Comparison of ENCODE assay signal across 9 cellular contexts in genomic region chr20:49045440-49046086, GRCh38. TPM values are rescaled to one million over a fixed set of nuclear protein-coding genes. Genes with fewer than 3 reads are reported as not detected.
DNase-seq lines count a peak whose midpoint lies in the region; ATAC-seq and TF ChIP-seq lines count a peak whose summit lies in the region.
"Had no signal": no experiment of that assay in that cellular context is flagged by ENCODE, and none has a peak within 500 bp of the region (broad histone marks: within the 10 kb centered on the region; RNA-seq: fewer than 3 reads in every experiment).

No MANE protein-coding gene starts in this region.

- H3K36me3 ChIP-seq in right lobe of liver (no peaks in the 10 kb centered on the region), stomach smooth muscle (ENCODE audit: control insufficient read depth in 2 of 2, insufficient read depth in 2 of 2, low read length in 2 of 2) (no peaks in the 10 kb centered on the region)

- peak overlapping the region; percentile 81 to 94 for H3K9ac ChIP-seq in stomach smooth muscle (ENCODE audit: low read length in 2 of 2)

- H3K27me3 ChIP-seq in right lobe of liver (no peaks in the 10 kb centered on the region), stomach smooth muscle (ENCODE audit: control insufficient read depth in 1 of 2, insufficient read depth in 2 of 2, low read length in 2 of 2) (no peaks in the 10 kb centered on the region)

- intact Hi-C loops in right lobe of liver (cut with DNase I): no loop called here

- H3K4me1 ChIP-seq in right lobe of liver (peaks cover 0 to 10% (median 0%) of the 10 kb centered on the region in 4 donors), stomach smooth muscle (ENCODE audit: control insufficient read depth, insufficient read depth, low read length) (peaks cover 13% of the 10 kb centered on the region)

- peak; percentile 7 for DNase-seq in activated T-cell treated with anti-CD3 and anti-CD28 coated beads for 4 hours
- no peak for DNase-seq in activated T-cell treated with anti-CD3 and anti-CD28 coated beads, Interleukin-2, amount 50 U/mL, for 1 hour
- peak; percentile 38 for DNase-seq in NOMO-1 treated with dmso at 0.1 percent for 144 hours (lab: John Stamatoyannopoulos, UW; ENCODE audit: unreplicated experiment)
- peak; percentile 7 to 9 for DNase-seq in cardiac fibroblast (ENCODE audit: low read depth in 2 of 2)
- DNase-seq in right lobe of liver: peak; percentile 48 to 66 (median 62)
- no peak for DNase-seq in islet precursor cell
- DNase-seq in cortex of kidney (lab: John Stamatoyannopoulos, UW): no peak

- 28% methylated on average over 4 of the region's 12 CpGs for WGBS in right lobe of liver (ENCODE audit: insufficient coverage, low coverage, low lambda C conversion rate, missing lambda C conversion rate)

- ATAC-seq in right lobe of liver: peak; percentile 11 to 27 (median 18)

- H3K27ac ChIP-seq in right lobe of liver (peak overlapping the region; percentile 85 to 92 (median 90)), stomach smooth muscle (ENCODE audit: low read length) (peak overlapping the region; percentile 76)

- TF ChIP-seq POLR2A in right lobe of liver (IDR thresholded peaks at IDR 0.05): no peak

- H3K9me3 ChIP-seq in right lobe of liver (no peaks in the 10 kb centered on the region), stomach smooth muscle (ENCODE audit: control insufficient read depth in 2 of 2, low read length in 2 of 2) (no peaks in the 10 kb centered on the region)
- H3K9me3 ChIP-seq: mucosa of descending colon had no signal

- TF ChIP-seq CTCF in cardiac fibroblast (IDR thresholded peaks at IDR 0.05; ENCODE audit: low read depth, low read length) (no peak), right lobe of liver (IDR thresholded peaks at IDR 0.05) (no peak)

- H3K4me3 ChIP-seq in cardiac fibroblast (replicated peaks in 1 of 2; ENCODE audit: low read depth in 2 of 2, low read length in 2 of 2) (peak overlapping the region; percentile 100), right lobe of liver (peak overlapping the region; percentile 98 to 100 (median 99)), stomach smooth muscle (ENCODE audit: low read length in 2 of 2) (peak overlapping the region; percentile 74 to 100)

RNA-seq across cellular contexts. Expression of gene CSE1L, which starts 0.5 kb away (rescaled TPM):
- total RNA-seq in right lobe of liver: 10 to 100 TPM; 19.4 to 35.8 (median 21.6) TPM

Comparison
In these comparisons a context has a peak if more than half of its experiments do, and no peak if none do; other contexts are left out.
1. DNase-seq: peak in activated T-cell treated with anti-CD3 and anti-CD28 coated beads for 4 hours (single experiment), NOMO-1 treated with dmso at 0.1 percent for 144 hours (single experiment), cardiac fibroblast (2 of 2) and right lobe of liver (3 of 3); none in activated T-cell treated with anti-CD3 and anti-CD28 coated beads, Interleukin-2, amount 50 U/mL, for 1 hour (single experiment), islet precursor cell (single experiment) and cortex of kidney (single experiment).
2. Peak in every context shown above with its lines, with median percentiles within 50 percentile points of each other: H3K4me3 ChIP-seq.